Comparison of ENCODE assay signal across 14 cellular contexts in genomic region chr12:22477894-22478287, GRCh38.
DNase-seq lines count a peak whose midpoint lies in the region; ATAC-seq and TF ChIP-seq lines count a peak whose summit lies in the region.
"Had no signal": no experiment of that assay in that cellular context is flagged by ENCODE, and none has a peak within 500 bp of the region (broad histone marks: within the 10 kb centered on the region; RNA-seq: fewer than 3 reads in every experiment).

No MANE protein-coding gene starts in this region.

- H3K27ac ChIP-seq in IMR-90 (ENCODE audit: insufficient read depth, low read length): no peak overlapping the region
- peak overlapping the region; percentile 35 for H3K27ac ChIP-seq in fibroblast of lung (ENCODE audit: insufficient read depth, low read length)
- no peak overlapping the region for H3K27ac ChIP-seq in mesendoderm (ENCODE audit: low read depth, low read length)
- no peak overlapping the region for H3K27ac ChIP-seq in RWPE1
- H3K27ac ChIP-seq: BLaER1, right atrium auricular region had no signal

- H3K79me1 ChIP-seq in IMR-90 (ENCODE audit: low read depth in 1 of 2, low read length in 2 of 2): no peaks in the 10 kb centered on the region; a peak in 1 of 4 replicates
- H3K79me1 ChIP-seq in mesendoderm (ENCODE audit: low read length): no peaks in the 10 kb centered on the region

- H3K9ac ChIP-seq in IMR-90 (ENCODE audit: low read depth, low read length): no peak overlapping the region
- H3K9ac ChIP-seq in fibroblast of lung (ENCODE audit: insufficient read depth, low read length): no peak overlapping the region
- no peak overlapping the region for H3K9ac ChIP-seq in mesendoderm (ENCODE audit: low read length)
- H3K9ac ChIP-seq: BLaER1 had no signal

- H2BK20ac ChIP-seq in IMR-90 (ENCODE audit: low read depth, low read length): peak overlapping the region; percentile 66

- H3K18ac ChIP-seq in IMR-90 (ENCODE audit: low read depth, low read length) (no peak overlapping the region; the same call in 1 of the 2 replicates), mesendoderm (ENCODE audit: low read length) (no peak overlapping the region)

- CTCF ChIA-PET in IMR-90 (lab: Yijun Ruan, JAX) (interaction anchor here (0.6 kb wide), 1 partner anchor 23 kb away, joined by 3 read pairs; no protein-coding TSS in a partner anchor), RWPE1 (lab: Yijun Ruan, JAX) (no interaction called here)

- in situ Hi-C loops in IMR-90 (cut with MboI; ENCODE audit: low sequenced_read_pairs): no loop called here

- dilution Hi-C loops in IMR-90 (cut with HindIII; ENCODE audit: low sequenced_read_pairs, unreplicated experiment): no loop called here

- no peak overlapping the region for H2AK9ac ChIP-seq in IMR-90 (replicated peaks; ENCODE audit: low read depth, low read length, poor library complexity)

- H3K4me2 ChIP-seq in IMR-90 (ENCODE audit: low read depth, low read length) (no peak overlapping the region), fibroblast of lung (ENCODE audit: extremely low read depth, insufficient read depth, low read length) (no peak overlapping the region), mesendoderm (ENCODE audit: low read length) (no peak overlapping the region)
- H3K4me2 ChIP-seq: BLaER1 had no signal

- POLR2A ChIA-PET in IMR-90 (lab: Charles Lee; ENCODE audit: unreplicated experiment) (no interaction called here), RWPE1 (lab: Yijun Ruan, JAX; ENCODE audit: low non-redundant PET) (no interaction called here)

- H2AFZ ChIP-seq in IMR-90 (replicated peaks; ENCODE audit: low read length, poor library complexity) (no peak overlapping the region), fibroblast of lung (ENCODE audit: low read length) (no peak overlapping the region)

- ATAC-seq in GM19351 (IDR thresholded peaks at IDR 0.05; ENCODE audit: unreplicated experiment): peak; percentile 63
- no peak for ATAC-seq in IMR-90 (ENCODE audit: low read depth)
- no peak for ATAC-seq in GM19328 (IDR thresholded peaks at IDR 0.05; ENCODE audit: unreplicated experiment)
- ATAC-seq: PC-3 had no signal

- no peaks in the 10 kb centered on the region for H4K20me1 ChIP-seq in IMR-90 (ENCODE audit: insufficient read depth, low read length)
- no peaks in the 10 kb centered on the region for H4K20me1 ChIP-seq in fibroblast of lung (ENCODE audit: control insufficient read depth, extremely low read depth, insufficient read depth, low read length)
- H4K20me1 ChIP-seq: BLaER1 had no signal

- H2BK120ac ChIP-seq in IMR-90 (ENCODE audit: low read depth, low read length) (peak overlapping the region; percentile 34; the same call in 1 of the 2 replicates), mesendoderm (ENCODE audit: low read depth, low read length) (no peak overlapping the region)

- H3K14ac ChIP-seq in IMR-90 (replicated peaks; ENCODE audit: low read depth, low read length): no peak overlapping the region

- H3K79me2 ChIP-seq in fibroblast of lung (ENCODE audit: control insufficient read depth, insufficient read depth, low read length): no peaks in the 10 kb centered on the region
- no peaks in the 10 kb centered on the region for H3K79me2 ChIP-seq in mesendoderm (ENCODE audit: control insufficient read depth, insufficient read depth, low read length)

- H3K23ac ChIP-seq in IMR-90 (ENCODE audit: low read depth, low read length): no peak overlapping the region
- H3K23ac ChIP-seq in mesendoderm (ENCODE audit: low read length): no peak overlapping the region

- H2BK5ac ChIP-seq in IMR-90 (ENCODE audit: low read depth, low read length, poor library complexity, severe bottlenecking): peak overlapping the region; percentile 72
- H2BK5ac ChIP-seq in mesendoderm (ENCODE audit: low read length): no peak overlapping the region

- no peak overlapping the region for H3K56ac ChIP-seq in IMR-90 (ENCODE audit: extremely low read depth, insufficient read depth, low read length)
- no peak overlapping the region for H3K56ac ChIP-seq in mesendoderm (ENCODE audit: low read length)

- H4K5ac ChIP-seq in IMR-90 (ENCODE audit: low read depth, low read length) (no peak overlapping the region), mesendoderm (ENCODE audit: low read length) (no peak overlapping the region)

- intact Hi-C loops in IMR-90 (cut with micrococcal nuclease): loop anchor here (5.0 kb wide), 2 partner anchors 39 to 149 kb away; partner anchors contain the start of gene ETNK1

- H3K27me3 ChIP-seq in IMR-90 (ENCODE audit: control insufficient read depth, insufficient read depth, low read length): no peaks in the 10 kb centered on the region
- H3K27me3 ChIP-seq in fibroblast of lung (ENCODE audit: control insufficient read depth, insufficient read depth, low read length): no peaks in the 10 kb centered on the region
- no peaks in the 10 kb centered on the region for H3K27me3 ChIP-seq in mesendoderm (ENCODE audit: insufficient read depth, low read length, poor library complexity)
- H3K27me3 ChIP-seq: BLaER1, right atrium auricular region had no signal

- H4K8ac ChIP-seq in IMR-90 (ENCODE audit: low read depth in 2 of 2, low read length in 2 of 2): peak overlapping the region in 1 of 2 experiments; percentile 30; a peak in 1 of 4 replicates
- H4K8ac ChIP-seq in mesendoderm (ENCODE audit: low read depth, low read length): no peak overlapping the region

- DNase-seq in GM10266 (ENCODE audit: extremely low spot score) (peak; percentile 15), IMR-90 (no peak), fibroblast of lung (ENCODE audit: low read depth in 2 of 2) (peak; percentile 39 to 52), NCI-H2171 (lab: John Stamatoyannopoulos, UW) (no peak), mesendoderm (no peak), RWPE1 (ENCODE audit: low spot score) (no peak)
- DNase-seq: activated CD4-positive, alpha-beta T cell treated with anti-CD3 and anti-CD28 coated beads for 48 hours; NCI-H1092; NCI-H345; PC-3 had no signal

- no CpG with 5 or more reads among the region's 2 CpGs for WGBS in IMR-90 (ENCODE audit: extremely low coverage in 2 of 2, insufficient read length in 1 of 2), 2 experiments
- no CpG with 5 or more reads among the region's 2 CpGs for WGBS in mesendoderm (ENCODE audit: extremely low coverage, insufficient coverage, low lambda C conversion rate)

- no peaks in the 10 kb centered on the region for H3K9me3 ChIP-seq in IMR-90 (ENCODE audit: control insufficient read depth, insufficient read depth, low read length)
- no peaks in the 10 kb centered on the region for H3K9me3 ChIP-seq in fibroblast of lung (ENCODE audit: control insufficient read depth, insufficient read depth, low read depth, low read length)
- H3K9me3 ChIP-seq: BLaER1, right atrium auricular region had no signal

- H2BK15ac ChIP-seq in IMR-90 (ENCODE audit: low read depth, low read length) (no peak overlapping the region), mesendoderm (replicated peaks; ENCODE audit: low read depth) (no peak overlapping the region)

- no peaks in the 10 kb centered on the region; the same call in 1 of the 2 replicates for H3K4me1 ChIP-seq in IMR-90 (ENCODE audit: control insufficient read depth, insufficient read depth, low read length)
- peaks cover 8% of the 10 kb centered on the region for H3K4me1 ChIP-seq in fibroblast of lung (ENCODE audit: control insufficient read depth, extremely low read depth, insufficient read depth, low read length)
- no peaks in the 10 kb centered on the region for H3K4me1 ChIP-seq in mesendoderm (ENCODE audit: control insufficient read depth, low read depth, low read length)
- H3K4me1 ChIP-seq: right atrium auricular region had no signal

- no peak for TF ChIP-seq POLR2A in IMR-90 (IDR thresholded peaks at IDR 0.05; ENCODE audit: low read depth, low read length)

- peaks cover 9% of the 10 kb centered on the region; the same call in 1 of the 2 replicates for H3K9me1 ChIP-seq in IMR-90 (ENCODE audit: insufficient read depth, low read length)

- 0 out of 2 replicates have a peak, but pooled peaks cover 6% of the 10 kb centered on the region for H3K36me3 ChIP-seq in IMR-90 (ENCODE audit: control insufficient read depth, insufficient read depth, low read length)
- no peaks in the 10 kb centered on the region for H3K36me3 ChIP-seq in fibroblast of lung (ENCODE audit: control insufficient read depth, insufficient read depth, low read length)
- no peaks in the 10 kb centered on the region for H3K36me3 ChIP-seq in mesendoderm (ENCODE audit: control insufficient read depth, insufficient read depth, low read length)

- H3K4me3 ChIP-seq in IMR-90 (ENCODE audit: insufficient read depth, low read depth, low read length) (no peak overlapping the region), fibroblast of lung (replicated peaks in 1 of 4; ENCODE audit: control extremely low read depth in 1 of 4, insufficient read depth in 1 of 4, low read depth in 3 of 4, low read length in 4 of 4) (no peak overlapping the region), mesendoderm (ENCODE audit: low read length) (no peak overlapping the region)
- H3K4me3 ChIP-seq: BLaER1, right atrium auricular region had no signal

- TF ChIP-seq CTCF in GM10266 (IDR thresholded peaks at IDR 0.05; ENCODE audit: control insufficient read depth, insufficient read depth, low read depth, missing control alignments) (no peak), IMR-90 (conservative IDR thresholded peaks at IDR 0.05; ENCODE audit: low read depth, low read length) (no peak), fibroblast of lung (conservative IDR thresholded peaks at IDR 0.05 in 1 of 2, IDR thresholded peaks at IDR 0.05 in 1 of 2; ENCODE audit: low read depth in 1 of 2, low read length in 2 of 2) (no peak), RWPE1 (conservative IDR thresholded peaks at IDR 0.05; ENCODE audit: low read depth) (no peak)

- H2AK5ac ChIP-seq in IMR-90 (ENCODE audit: low read depth, low read length): no peak overlapping the region
- H2AK5ac ChIP-seq in mesendoderm (ENCODE audit: low read length): no peak overlapping the region

- H3K4ac ChIP-seq in IMR-90 (ENCODE audit: low read depth, low read length) (no peak overlapping the region), mesendoderm (ENCODE audit: low read depth, low read length) (no peak overlapping the region)

- no peak overlapping the region for H4K91ac ChIP-seq in IMR-90 (ENCODE audit: insufficient read depth, low read depth, low read length)

- no peak for TF ChIP-seq RAD21 in IMR-90 (IDR thresholded peaks at IDR 0.05; ENCODE audit: low read length)

- BruUV-seq in IMR-90 (replicated peaks; lab: Mats Ljungman, UMichigan): no TSS peak

TF ChIP-seq in IMR-90, 13 proteins besides CTCF, POLR2A, EP300 and RAD21 (continues in another document):
- TF ChIP-seq FOS (IDR thresholded peaks at IDR 0.05; ENCODE audit: low read depth, low read length): no peak
- no peak for TF ChIP-seq CEBPB (IDR thresholded peaks at IDR 0.05; ENCODE audit: low read depth, low read length)
- no peak for TF ChIP-seq MAZ (IDR thresholded peaks at IDR 0.05; ENCODE audit: borderline replicate concordance, low read depth, low read length)
- no peak for TF ChIP-seq MXI1 (IDR thresholded peaks at IDR 0.05; ENCODE audit: borderline replicate concordance, low read depth, low read length)
- no peak for TF ChIP-seq RFX5 (IDR thresholded peaks at IDR 0.05; ENCODE audit: low read depth, low read length)
- TF ChIP-seq RCOR1 (IDR thresholded peaks at IDR 0.05; ENCODE audit: insufficient replicate concordance, low read length): no peak

Comparison
In these comparisons a context has a peak if more than half of its experiments do, and no peak if none do; other contexts are left out.
1. DNase-seq: peak in GM10266 (single experiment) and fibroblast of lung (2 of 2); none in IMR-90 (single experiment), NCI-H2171 (single experiment), mesendoderm (single experiment) and RWPE1 (single experiment).